ENCODE assay signal across 11 cellular contexts in genomic region chr12:121452356-121453021, GRCh38. TPM values are rescaled to one million over a fixed set of nuclear protein-coding genes. Genes with fewer than 3 reads are reported as not detected.
DNase-seq lines count a peak whose midpoint lies in the region; ATAC-seq and TF ChIP-seq lines count a peak whose summit lies in the region.
"Had no signal": no experiment of that assay in that cellular context is flagged by ENCODE, and none has a peak within 500 bp of the region (broad histone marks: within the 10 kb centered on the region; RNA-seq: fewer than 3 reads in every experiment).

No MANE protein-coding gene starts in this region.

- no peaks in the 10 kb centered on the region for H3K27me3 Mint-ChIP-seq in activated naive CD8-positive, alpha-beta T cell treated with anti-CD3 and anti-CD28 coated beads, Interleukin-2, amount 10 ng/mL, durations not matched to agents 7 days and 5 days
- H3K27me3 Mint-ChIP-seq in activated naive CD8-positive, alpha-beta T cell treated with anti-CD3 and anti-CD28 coated beads for 36 hours: no peaks in the 10 kb centered on the region
- H3K27me3 Mint-ChIP-seq in natural killer cell treated with Interleukin-12 subunit alpha and Interleukin-12 subunit beta and Interleukin-15 and Interleukin-18, amount 100 ng/mL, for 72 hours: no peaks in the 10 kb centered on the region
- H3K27me3 Mint-ChIP-seq in T-cell (no peaks in the 10 kb centered on the region), glutamatergic neuron (ENCODE audit: unreplicated experiment) (peaks cover 4% of the 10 kb centered on the region)

- peak; percentile 22 for ATAC-seq in activated naive CD8-positive, alpha-beta T cell treated with anti-CD3 and anti-CD28 coated beads, Interleukin-2, amount 10 ng/mL, durations not matched to agents 7 days and 5 days (ENCODE audit: low read depth)
- ATAC-seq in natural killer cell treated with Interleukin-12 subunit alpha and Interleukin-12 subunit beta and Interleukin-15 and Interleukin-18, amount 100 ng/mL, for 72 hours: peak; percentile 18 to 38
- ATAC-seq in T-cell (replicated peaks in 1 of 4): no peak
- ATAC-seq: WTC11 had no signal

- H3K4me3 ChIP-seq in esophagus (ENCODE audit: low read depth in 1 of 2, low read length in 2 of 2) (peak overlapping the region in 1 of 2 donors; percentile 1), urinary bladder (ENCODE audit: low read depth, low read length) (no peak overlapping the region)

- CTCF ChIA-PET in T-cell (lab: Charles Lee): interaction anchor here in 1 of 2 donors (0.5 kb wide), 1 partner anchor 147 kb away, joined by 3 read pairs; no protein-coding TSS in a partner anchor

- H3K9me3 ChIP-seq in esophagus (ENCODE audit: control insufficient read depth in 2 of 2, insufficient read depth in 1 of 2, low read depth in 1 of 2, low read length in 1 of 2): no peaks in the 10 kb centered on the region

- H3K36me3 ChIP-seq in esophagus (ENCODE audit: control insufficient read depth in 2 of 2, insufficient read depth in 2 of 2, low read length in 1 of 2) (peaks cover 0 to 2% of the 10 kb centered on the region in 2 donors), urinary bladder (ENCODE audit: insufficient read depth) (no peaks in the 10 kb centered on the region)

- H3K9me3 Mint-ChIP-seq in activated naive CD8-positive, alpha-beta T cell treated with anti-CD3 and anti-CD28 coated beads, Interleukin-2, amount 10 ng/mL, durations not matched to agents 7 days and 5 days: no peaks in the 10 kb centered on the region
- no peaks in the 10 kb centered on the region for H3K9me3 Mint-ChIP-seq in activated naive CD8-positive, alpha-beta T cell treated with anti-CD3 and anti-CD28 coated beads for 36 hours
- H3K9me3 Mint-ChIP-seq in natural killer cell treated with Interleukin-12 subunit alpha and Interleukin-12 subunit beta and Interleukin-15 and Interleukin-18, amount 100 ng/mL, for 72 hours: no peaks in the 10 kb centered on the region
- H3K9me3 Mint-ChIP-seq in T-cell (no peaks in the 10 kb centered on the region), glutamatergic neuron (ENCODE audit: unreplicated experiment) (peaks cover 2% of the 10 kb centered on the region)
- H3K9me3 Mint-ChIP-seq: WTC11 had no signal

- peaks cover 18% of the 10 kb centered on the region for H3K4me1 Mint-ChIP-seq in activated naive CD8-positive, alpha-beta T cell treated with anti-CD3 and anti-CD28 coated beads, Interleukin-2, amount 10 ng/mL, durations not matched to agents 7 days and 5 days
- H3K4me1 Mint-ChIP-seq in activated naive CD8-positive, alpha-beta T cell treated with anti-CD3 and anti-CD28 coated beads for 36 hours: peaks cover 18% of the 10 kb centered on the region
- H3K4me1 Mint-ChIP-seq in natural killer cell treated with Interleukin-12 subunit alpha and Interleukin-12 subunit beta and Interleukin-15 and Interleukin-18, amount 100 ng/mL, for 72 hours (ENCODE audit: low read depth in 2 of 2): peaks cover 29 to 37% of the 10 kb centered on the region in 2 donors
- H3K4me1 Mint-ChIP-seq in T-cell (peaks cover 16 to 48% (median 34%) of the 10 kb centered on the region in 3 donors), glutamatergic neuron (ENCODE audit: low read depth, unreplicated experiment) (peaks cover 16% of the 10 kb centered on the region)

- peaks cover 9 to 16% of the 10 kb centered on the region in 2 donors for H3K4me1 ChIP-seq in esophagus (ENCODE audit: control insufficient read depth in 2 of 2, insufficient read depth in 2 of 2, low read length in 1 of 2)
- H3K4me1 ChIP-seq in urinary bladder (ENCODE audit: insufficient read depth): no peaks in the 10 kb centered on the region

- no peaks in the 10 kb centered on the region for H3K27me3 ChIP-seq in esophagus (ENCODE audit: control insufficient read depth in 1 of 2, insufficient read depth in 2 of 2, low read length in 2 of 2)

- no peak for DNase-seq in activated naive CD8-positive, alpha-beta T cell treated with anti-CD3 and anti-CD28 coated beads, Interleukin-2, amount 10 ng/mL, durations not matched to agents 7 days and 5 days
- no peak for DNase-seq in activated naive CD8-positive, alpha-beta T cell treated with anti-CD3 and anti-CD28 coated beads for 36 hours
- DNase-seq in natural killer cell treated with Interleukin-12 subunit alpha and Interleukin-12 subunit beta and Interleukin-15 and Interleukin-18, amount 100 ng/mL, for 72 hours (ENCODE audit: low spot score): no peak
- DNase-seq in nucleus accumbens (lab: John Stamatoyannopoulos, UW): no peak
- DNase-seq in T-cell: no peak
- no peak for DNase-seq in glutamatergic neuron
- DNase-seq: ACHN had no signal

- H3K27ac ChIP-seq in esophagus (ENCODE audit: low read depth in 2 of 2, low read length in 1 of 2) (peak overlapping the region; percentile 83 to 91), urinary bladder (ENCODE audit: low read depth) (peak overlapping the region; percentile 60)
- H3K27ac ChIP-seq: KMS-11 had no signal

- no peak overlapping the region for H3K27ac Mint-ChIP-seq in activated naive CD8-positive, alpha-beta T cell treated with anti-CD3 and anti-CD28 coated beads, Interleukin-2, amount 10 ng/mL, durations not matched to agents 7 days and 5 days
- H3K27ac Mint-ChIP-seq in activated naive CD8-positive, alpha-beta T cell treated with anti-CD3 and anti-CD28 coated beads for 36 hours: no peak overlapping the region
- H3K27ac Mint-ChIP-seq in natural killer cell treated with Interleukin-12 subunit alpha and Interleukin-12 subunit beta and Interleukin-15 and Interleukin-18, amount 100 ng/mL, for 72 hours: peak overlapping the region in 1 of 2 donors; percentile 73
- no peak overlapping the region for H3K27ac Mint-ChIP-seq in T-cell
- no peak overlapping the region for H3K27ac Mint-ChIP-seq in glutamatergic neuron (ENCODE audit: unreplicated experiment)

- TF ChIP-seq CTCF in glutamatergic neuron (IDR thresholded peaks at IDR 0.05; ENCODE audit: partially characterized antibody, unreplicated experiment): no peak

- WGBS in esophagus, 2 donors: 45 to 61% methylated on average over 36 to 37 of the region's 37 CpGs
- WGBS in urinary bladder: 67% methylated on average over 37 of the region's 37 CpGs

- no peak overlapping the region for H3K4me3 Mint-ChIP-seq in activated naive CD8-positive, alpha-beta T cell treated with anti-CD3 and anti-CD28 coated beads, Interleukin-2, amount 10 ng/mL, durations not matched to agents 7 days and 5 days
- H3K4me3 Mint-ChIP-seq in activated naive CD8-positive, alpha-beta T cell treated with anti-CD3 and anti-CD28 coated beads for 36 hours: no peak overlapping the region
- H3K4me3 Mint-ChIP-seq in natural killer cell treated with Interleukin-12 subunit alpha and Interleukin-12 subunit beta and Interleukin-15 and Interleukin-18, amount 100 ng/mL, for 72 hours: no peak overlapping the region
- H3K4me3 Mint-ChIP-seq in T-cell: no peak overlapping the region
- no peak overlapping the region for H3K4me3 Mint-ChIP-seq in glutamatergic neuron (ENCODE audit: unreplicated experiment)
- H3K4me3 Mint-ChIP-seq: WTC11 had no signal

- POLR2A ChIA-PET in activated naive CD8-positive, alpha-beta T cell treated with anti-CD3 and anti-CD28 coated beads, Interleukin-2, amount 10 ng/mL, durations not matched to agents 7 days and 5 days (lab: Charles Lee): no interaction called here
- POLR2A ChIA-PET in T-cell (lab: Charles Lee): no interaction called here

- H3K36me3 Mint-ChIP-seq in activated naive CD8-positive, alpha-beta T cell treated with anti-CD3 and anti-CD28 coated beads, Interleukin-2, amount 10 ng/mL, durations not matched to agents 7 days and 5 days: peaks cover 16% of the 10 kb centered on the region
- peaks cover 14% of the 10 kb centered on the region for H3K36me3 Mint-ChIP-seq in activated naive CD8-positive, alpha-beta T cell treated with anti-CD3 and anti-CD28 coated beads for 36 hours
- no peaks in the 10 kb centered on the region for H3K36me3 Mint-ChIP-seq in natural killer cell treated with Interleukin-12 subunit alpha and Interleukin-12 subunit beta and Interleukin-15 and Interleukin-18, amount 100 ng/mL, for 72 hours
- H3K36me3 Mint-ChIP-seq in T-cell (peaks cover 20% of the 10 kb centered on the region), glutamatergic neuron (ENCODE audit: unreplicated experiment) (no peaks in the 10 kb centered on the region)

RNA-seq across cellular contexts. Expression of gene RNF34, which starts 52.6 kb away (rescaled TPM):
- 10 to 100 TPM; 81.9 to 84.5 TPM for total RNA-seq in activated naive CD8-positive, alpha-beta T cell treated with anti-CD3 and anti-CD28 coated beads, Interleukin-2, amount 10 ng/mL, durations not matched to agents 7 days and 5 days
- total RNA-seq in activated naive CD8-positive, alpha-beta T cell treated with anti-CD3 and anti-CD28 coated beads for 36 hours: 10 to 100 TPM; 60.2 to 63.9 TPM
- polyA plus RNA-seq in esophagus (10 to 100 TPM; 13.6 to 13.8 TPM), urinary bladder (22.0 TPM)
- 100 to 1,000 TPM in 1 of 2 donors, 10 to 100 TPM in 1; 85.4 to 149 TPM for total RNA-seq in natural killer cell treated with Interleukin-12 subunit alpha and Interleukin-12 subunit beta and Interleukin-15 and Interleukin-18, amount 100 ng/mL, for 72 hours
- total RNA-seq in urinary bladder (77.4 TPM), T-cell (10 to 100 TPM; 71.8 to 94.5 (median 80.8) TPM), glutamatergic neuron (ENCODE audit: unreplicated experiment) (63.7 TPM)

Comparison
In these comparisons a context has a peak if more than half of its experiments do, and no peak if none do; other contexts are left out.
1. ATAC-seq: peak in activated naive CD8-positive, alpha-beta T cell treated with anti-CD3 and anti-CD28 coated beads, Interleukin-2, amount 10 ng/mL, durations not matched to agents 7 days and 5 days (single experiment) and natural killer cell treated with Interleukin-12 subunit alpha and Interleukin-12 subunit beta and Interleukin-15 and Interleukin-18, amount 100 ng/mL, for 72 hours (2 of 2); none in T-cell (0 of 4).